ENCODE assay signal across 2 cellular contexts in the genomic region with DNA sequence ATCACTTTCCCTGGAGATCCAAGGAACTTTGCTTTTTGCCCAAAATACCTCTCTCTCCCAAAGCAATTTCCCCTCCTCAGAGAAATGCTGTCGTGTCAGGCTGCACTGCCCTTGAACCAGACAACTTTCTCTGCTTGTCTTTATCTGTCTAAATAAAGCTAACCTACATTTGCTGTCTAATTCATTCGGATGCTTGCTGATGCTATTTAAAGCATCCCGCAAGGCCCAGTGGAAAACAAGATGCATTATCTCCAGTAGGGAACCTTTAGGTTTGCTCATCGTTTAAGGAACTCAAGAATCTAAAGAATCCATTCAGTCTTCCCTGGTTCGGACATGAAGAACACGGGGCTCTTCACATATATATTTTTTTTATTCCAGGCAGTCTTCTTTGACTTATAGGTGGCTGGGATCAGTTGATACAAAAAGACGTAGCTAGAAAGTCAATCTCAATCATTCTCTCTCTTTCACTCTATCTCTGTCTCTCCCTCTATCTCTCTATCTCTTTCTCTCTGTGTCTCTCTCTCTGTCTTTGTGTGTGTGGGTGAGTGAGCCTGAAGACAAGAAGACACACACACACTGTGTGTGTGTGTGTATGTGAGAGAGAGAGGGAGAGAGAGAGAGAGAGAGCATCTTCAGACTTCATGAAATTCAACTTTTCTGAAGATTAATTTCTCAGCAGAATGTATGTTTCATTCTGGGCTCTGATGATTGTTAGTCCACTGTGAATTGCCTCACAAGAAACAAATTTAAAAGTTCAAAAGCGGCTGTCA.
A peak's percentile ranks its signal among the peaks of the same experiment; 100 is the strongest.
TF ChIP-seq lines count a peak whose summit lies in the region.

No MANE protein-coding gene starts in this region.

TF ChIP-seq in IMR-90, 13 proteins besides CTCF, POLR2A, EP300 and RAD21:
- no peak for TF ChIP-seq RCOR1 (IDR thresholded peaks at IDR 0.05; ENCODE audit: insufficient replicate concordance, low read length)
- no peak for TF ChIP-seq MXI1 (IDR thresholded peaks at IDR 0.05; ENCODE audit: borderline replicate concordance, low read depth, low read length)
- TF ChIP-seq SMC3 (IDR thresholded peaks at IDR 0.05; ENCODE audit: low read depth, low read length) = no peak
- TF ChIP-seq MAFK (IDR thresholded peaks at IDR 0.05; ENCODE audit: low read depth, low read length) = no peak
- TF ChIP-seq MAZ (IDR thresholded peaks at IDR 0.05; ENCODE audit: borderline replicate concordance, low read depth, low read length) = no peak
- TF ChIP-seq, protein P1, sequence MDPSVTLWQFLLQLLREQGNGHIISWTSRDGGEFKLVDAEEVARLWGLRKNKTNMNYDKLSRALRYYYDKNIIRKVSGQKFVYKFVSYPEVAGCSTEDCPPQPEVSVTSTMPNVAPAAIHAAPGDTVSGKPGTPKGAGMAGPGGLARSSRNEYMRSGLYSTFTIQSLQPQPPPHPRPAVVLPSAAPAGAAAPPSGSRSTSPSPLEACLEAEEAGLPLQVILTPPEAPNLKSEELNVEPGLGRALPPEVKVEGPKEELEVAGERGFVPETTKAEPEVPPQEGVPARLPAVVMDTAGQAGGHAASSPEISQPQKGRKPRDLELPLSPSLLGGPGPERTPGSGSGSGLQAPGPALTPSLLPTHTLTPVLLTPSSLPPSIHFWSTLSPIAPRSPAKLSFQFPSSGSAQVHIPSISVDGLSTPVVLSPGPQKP (IDR thresholded peaks at IDR 0.05; ENCODE audit: borderline replicate concordance, low read depth, low read length) = no peak
- TF ChIP-seq RFX5 (IDR thresholded peaks at IDR 0.05; ENCODE audit: low read depth, low read length) = no peak
- no peak for TF ChIP-seq BHLHE40 (IDR thresholded peaks at IDR 0.05; ENCODE audit: low read depth, low read length)
- TF ChIP-seq FOS (IDR thresholded peaks at IDR 0.05; ENCODE audit: low read depth, low read length) = no peak

TF ChIP-seq in K562, 482 proteins besides CTCF, POLR2A, EP300 and RAD21:
- no peak for TF ChIP-seq ASH1L (IDR thresholded peaks at IDR 0.05; ENCODE audit: borderline replicate concordance, low read depth, partially characterized antibody)
- no peak for TF ChIP-seq FOXJ2 (tag; IDR thresholded peaks at IDR 0.05)
- TF ChIP-seq CEBPG (CRISPR knock-in tag; IDR thresholded peaks at IDR 0.05) = no peak
- 0 out of 4 replicates have a peak, but pooled peaks of 1 of the 2 experiments have one; percentile 28 for TF ChIP-seq CEBPG (tag; conservative IDR thresholded peaks at IDR 0.05 in 1 of 2, IDR thresholded peaks at IDR 0.05 in 1 of 2)
- TF ChIP-seq, protein P2, sequence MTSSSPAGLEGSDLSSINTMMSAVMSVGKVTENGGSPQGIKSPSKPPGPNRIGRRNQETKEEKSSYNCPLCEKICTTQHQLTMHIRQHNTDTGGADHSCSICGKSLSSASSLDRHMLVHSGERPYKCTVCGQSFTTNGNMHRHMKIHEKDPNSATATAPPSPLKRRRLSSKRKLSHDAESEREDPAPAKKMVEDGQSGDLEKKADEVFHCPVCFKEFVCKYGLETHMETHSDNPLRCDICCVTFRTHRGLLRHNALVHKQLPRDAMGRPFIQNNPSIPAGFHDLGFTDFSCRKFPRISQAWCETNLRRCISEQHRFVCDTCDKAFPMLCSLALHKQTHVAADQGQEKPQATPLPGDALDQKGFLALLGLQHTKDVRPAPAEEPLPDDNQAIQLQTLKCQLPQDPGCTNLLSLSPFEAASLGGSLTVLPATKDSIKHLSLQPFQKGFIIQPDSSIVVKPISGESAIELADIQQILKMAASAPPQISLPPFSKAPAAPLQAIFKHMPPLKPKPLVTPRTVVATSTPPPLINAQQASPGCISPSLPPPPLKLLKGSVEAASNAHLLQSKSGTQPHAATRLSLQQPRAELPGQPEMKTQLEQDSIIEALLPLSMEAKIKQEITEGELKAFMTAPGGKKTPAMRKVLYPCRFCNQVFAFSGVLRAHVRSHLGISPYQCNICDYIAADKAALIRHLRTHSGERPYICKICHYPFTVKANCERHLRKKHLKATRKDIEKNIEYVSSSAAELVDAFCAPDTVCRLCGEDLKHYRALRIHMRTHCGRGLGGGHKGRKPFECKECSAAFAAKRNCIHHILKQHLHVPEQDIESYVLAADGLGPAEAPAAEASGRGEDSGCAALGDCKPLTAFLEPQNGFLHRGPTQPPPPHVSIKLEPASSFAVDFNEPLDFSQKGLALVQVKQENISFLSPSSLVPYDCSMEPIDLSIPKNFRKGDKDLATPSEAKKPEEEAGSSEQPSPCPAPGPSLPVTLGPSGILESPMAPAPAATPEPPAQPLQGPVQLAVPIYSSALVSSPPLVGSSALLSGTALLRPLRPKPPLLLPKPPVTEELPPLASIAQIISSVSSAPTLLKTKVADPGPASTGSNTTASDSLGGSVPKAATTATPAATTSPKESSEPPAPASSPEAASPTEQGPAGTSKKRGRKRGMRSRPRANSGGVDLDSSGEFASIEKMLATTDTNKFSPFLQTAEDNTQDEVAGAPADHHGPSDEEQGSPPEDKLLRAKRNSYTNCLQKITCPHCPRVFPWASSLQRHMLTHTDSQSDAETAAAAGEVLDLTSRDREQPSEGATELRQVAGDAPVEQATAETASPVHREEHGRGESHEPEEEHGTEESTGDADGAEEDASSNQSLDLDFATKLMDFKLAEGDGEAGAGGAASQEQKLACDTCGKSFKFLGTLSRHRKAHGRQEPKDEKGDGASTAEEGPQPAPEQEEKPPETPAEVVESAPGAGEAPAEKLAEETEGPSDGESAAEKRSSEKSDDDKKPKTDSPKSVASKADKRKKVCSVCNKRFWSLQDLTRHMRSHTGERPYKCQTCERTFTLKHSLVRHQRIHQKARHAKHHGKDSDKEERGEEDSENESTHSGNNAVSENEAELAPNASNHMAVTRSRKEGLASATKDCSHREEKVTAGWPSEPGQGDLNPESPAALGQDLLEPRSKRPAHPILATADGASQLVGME (CRISPR knock-in tag; IDR thresholded peaks at IDR 0.05) = 0 out of 2 replicates have a peak, but pooled peaks have one; percentile 19
- TF ChIP-seq GTF2A2 (tag; IDR thresholded peaks at IDR 0.05) = no peak
- TF ChIP-seq, protein P3, sequence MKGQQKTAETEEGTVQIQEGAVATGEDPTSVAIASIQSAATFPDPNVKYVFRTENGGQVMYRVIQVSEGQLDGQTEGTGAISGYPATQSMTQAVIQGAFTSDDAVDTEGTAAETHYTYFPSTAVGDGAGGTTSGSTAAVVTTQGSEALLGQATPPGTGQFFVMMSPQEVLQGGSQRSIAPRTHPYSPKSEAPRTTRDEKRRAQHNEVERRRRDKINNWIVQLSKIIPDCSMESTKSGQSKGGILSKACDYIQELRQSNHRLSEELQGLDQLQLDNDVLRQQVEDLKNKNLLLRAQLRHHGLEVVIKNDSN (CRISPR knock-in tag; IDR thresholded peaks at IDR 0.05) = no peak
- TF ChIP-seq ILF3 (IDR thresholded peaks at IDR 0.05; ENCODE audit: borderline replicate concordance) = no peak
- no peak for TF ChIP-seq L3MBTL2 (IDR thresholded peaks at IDR 0.05)
